Comparison of ENCODE assay signal across 21 cellular contexts in the genomic region with DNA sequence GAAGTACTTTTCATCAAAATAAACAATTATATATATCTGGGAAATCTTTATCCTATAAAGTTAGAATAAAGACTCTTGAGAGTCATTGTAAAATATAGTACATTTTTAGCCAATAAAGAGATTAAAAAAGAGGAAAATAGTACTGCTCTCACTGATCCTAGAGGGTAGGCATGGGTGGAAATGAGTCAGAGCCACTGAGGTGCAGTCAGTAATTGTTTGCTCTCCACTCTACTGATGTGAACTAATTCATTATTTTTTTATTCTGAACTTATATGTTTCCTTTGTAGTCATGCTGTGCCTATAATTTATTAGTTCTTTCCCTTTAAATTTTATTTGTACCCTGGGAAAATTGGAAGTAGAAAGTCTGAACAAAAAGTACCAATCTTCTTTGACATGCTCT.
A peak's percentile ranks its signal among the peaks of the same experiment; 100 is the strongest.
DNase-seq lines count a peak whose midpoint lies in the region; ATAC-seq and TF ChIP-seq lines count a peak whose summit lies in the region.
"Had no signal": no experiment of that assay in that cellular context is flagged by ENCODE, and none has a peak within 500 bp of the region (broad histone marks: within the 10 kb centered on the region; RNA-seq: fewer than 3 reads in every experiment).

No MANE protein-coding gene starts in this region.

- TF ChIP-seq CTCF in KMS-11 (conservative IDR thresholded peaks at IDR 0.05; ENCODE audit: low read depth, low read length), result no peak
- TF ChIP-seq CTCF in cardiac fibroblast (IDR thresholded peaks at IDR 0.05; ENCODE audit: low read depth, low read length), result no peak
- no peak for TF ChIP-seq CTCF in progenitor cell of endocrine pancreas (IDR thresholded peaks at IDR 0.05; ENCODE audit: unreplicated experiment)

- no peaks in the 10 kb centered on the region for H3K79me2 ChIP-seq in KMS-11 (ENCODE audit: insufficient read depth, low read depth)

- no peak overlapping the region for H3K4me3 ChIP-seq in KMS-11 (IDR thresholded peaks at IDR 0.05; ENCODE audit: insufficient read depth, low read depth, low read length)
- no peak overlapping the region for H3K4me3 ChIP-seq in cardiac fibroblast (replicated peaks in 1 of 2; ENCODE audit: low read depth in 2 of 2, low read length in 2 of 2)
- H3K4me3 ChIP-seq: dorsolateral prefrontal cortex, GM23338, Peyer's patch, tibial artery had no signal

- peak overlapping the region; percentile 29 for H3K27ac ChIP-seq in KMS-11
- H3K27ac ChIP-seq: Peyer's patch, tibial artery had no signal

- DNase-seq in EH (ENCODE audit: low read depth) (peak; percentile 15), cardiac fibroblast (ENCODE audit: low read depth in 2 of 2) (peak; percentile 6 to 20), kidney glomerular epithelial cell (lab: John Stamatoyannopoulos, UW) (peak; percentile 4), progenitor cell of endocrine pancreas (ENCODE audit: low spot score, unreplicated experiment) (no peak), RPMI8226 (no peak), GDM1 (lab: John Stamatoyannopoulos, UW) (no peak)
- DNase-seq: activated naive CD4-positive, alpha-beta T cell treated with anti-CD3 and anti-CD28 coated beads, Interleukin-2, amount 10 ng/mL, durations not matched to agents 7 days and 5 days; COR-L47; dorsolateral prefrontal cortex; GF-D8; NCI-H1105; Peyer's patch; posterior cingulate gyrus; stimulated activated CD4-positive, alpha-beta T cell treated with anti-CD3 and anti-CD28 coated beads, Interleukin-12 subunit alpha, Interleukin-12 subunit beta, amount 100 ng/mL, for 4 hours; stimulated activated naive B cell treated with anti-CD40 and anti-IgM and Interleukin-4, amounts not matched to agents 10 μg/mL and 1 μg/mL and 100 μg/mL, for 72 hours; T-cell; tibial artery had no signal

- H3K4me1 Mint-ChIP-seq in progenitor cell of endocrine pancreas (ENCODE audit: low read depth), result no peaks in the 10 kb centered on the region
- H3K4me1 Mint-ChIP-seq: activated naive CD4-positive, alpha-beta T cell treated with anti-CD3 and anti-CD28 coated beads, Interleukin-2, amount 10 ng/mL, durations not matched to agents 7 days and 5 days; GM23338; IgD-negative memory B cell; stimulated activated naive B cell treated with anti-CD40 and anti-IgM and Interleukin-4, amounts not matched to agents 10 μg/mL and 1 μg/mL and 100 μg/mL, for 72 hours; T-cell had no signal

- H3K27ac Mint-ChIP-seq in progenitor cell of endocrine pancreas, result no peak overlapping the region
- H3K27ac Mint-ChIP-seq: activated naive CD4-positive, alpha-beta T cell treated with anti-CD3 and anti-CD28 coated beads, Interleukin-2, amount 10 ng/mL, durations not matched to agents 7 days and 5 days; GM23338; IgD-negative memory B cell; stimulated activated naive B cell treated with anti-CD40 and anti-IgM and Interleukin-4, amounts not matched to agents 10 μg/mL and 1 μg/mL and 100 μg/mL, for 72 hours; T-cell had no signal

- H3K36me3 Mint-ChIP-seq in progenitor cell of endocrine pancreas (ENCODE audit: insufficient read depth), result no peaks in the 10 kb centered on the region
- H3K36me3 Mint-ChIP-seq: activated naive CD4-positive, alpha-beta T cell treated with anti-CD3 and anti-CD28 coated beads, Interleukin-2, amount 10 ng/mL, durations not matched to agents 7 days and 5 days; IgD-negative memory B cell; T-cell had no signal

- peaks cover 5% of the 10 kb centered on the region for H3K9me3 Mint-ChIP-seq in progenitor cell of endocrine pancreas (ENCODE audit: low read depth)

- H3K4me3 Mint-ChIP-seq in progenitor cell of endocrine pancreas (ENCODE audit: low read depth), result no peak overlapping the region
- H3K4me3 Mint-ChIP-seq: activated naive CD4-positive, alpha-beta T cell treated with anti-CD3 and anti-CD28 coated beads, Interleukin-2, amount 10 ng/mL, durations not matched to agents 7 days and 5 days; GM23338; IgD-negative memory B cell; stimulated activated naive B cell treated with anti-CD40 and anti-IgM and Interleukin-4, amounts not matched to agents 10 μg/mL and 1 μg/mL and 100 μg/mL, for 72 hours; T-cell had no signal

- peak overlapping the region; percentile 33 for H3K4me2 ChIP-seq in KMS-11
- H3K4me2 ChIP-seq: GM23338 had no signal

- H3K27me3 ChIP-seq in KMS-11 (ENCODE audit: insufficient read depth, low read depth), result no peaks in the 10 kb centered on the region
- H3K27me3 ChIP-seq: dorsolateral prefrontal cortex, Peyer's patch, tibial artery had no signal

- peaks cover 37% of the 10 kb centered on the region for H3K4me1 ChIP-seq in KMS-11 (ENCODE audit: low read depth, poor library complexity, severe bottlenecking)

- H2AFZ ChIP-seq in KMS-11 (ENCODE audit: low read depth), result no peak overlapping the region

- no peaks in the 10 kb centered on the region for H3K27me3 Mint-ChIP-seq in progenitor cell of endocrine pancreas
- H3K27me3 Mint-ChIP-seq: activated naive CD4-positive, alpha-beta T cell treated with anti-CD3 and anti-CD28 coated beads, Interleukin-2, amount 10 ng/mL, durations not matched to agents 7 days and 5 days; IgD-negative memory B cell; stimulated activated naive B cell treated with anti-CD40 and anti-IgM and Interleukin-4, amounts not matched to agents 10 μg/mL and 1 μg/mL and 100 μg/mL, for 72 hours; T-cell had no signal

- H4K20me1 ChIP-seq in KMS-11 (ENCODE audit: insufficient read depth), result no peaks in the 10 kb centered on the region

- H3K9ac ChIP-seq in KMS-11, result no peak overlapping the region

- H3K36me3 ChIP-seq in KMS-11 (ENCODE audit: insufficient read depth), result no peaks in the 10 kb centered on the region
- H3K36me3 ChIP-seq: Peyer's patch, tibial artery had no signal

- no peak for ATAC-seq in GM19452 (IDR thresholded peaks at IDR 0.05; ENCODE audit: unreplicated experiment)
- ATAC-seq: GM23338; stimulated activated naive B cell treated with anti-CD40 and anti-IgM and Interleukin-4, amounts not matched to agents 10 μg/mL and 1 μg/mL and 100 μg/mL, for 72 hours; T-cell had no signal

Comparison
In these comparisons a context has a peak if more than half of its experiments do, and no peak if none do; other contexts are left out.
1. DNase-seq: peak in EH (single experiment), cardiac fibroblast (2 of 2) and kidney glomerular epithelial cell (single experiment); none in progenitor cell of endocrine pancreas (single experiment), RPMI8226 (single experiment) and GDM1 (single experiment).